8 cellular contexts compared by ENCODE assay signal in the genomic region with DNA sequence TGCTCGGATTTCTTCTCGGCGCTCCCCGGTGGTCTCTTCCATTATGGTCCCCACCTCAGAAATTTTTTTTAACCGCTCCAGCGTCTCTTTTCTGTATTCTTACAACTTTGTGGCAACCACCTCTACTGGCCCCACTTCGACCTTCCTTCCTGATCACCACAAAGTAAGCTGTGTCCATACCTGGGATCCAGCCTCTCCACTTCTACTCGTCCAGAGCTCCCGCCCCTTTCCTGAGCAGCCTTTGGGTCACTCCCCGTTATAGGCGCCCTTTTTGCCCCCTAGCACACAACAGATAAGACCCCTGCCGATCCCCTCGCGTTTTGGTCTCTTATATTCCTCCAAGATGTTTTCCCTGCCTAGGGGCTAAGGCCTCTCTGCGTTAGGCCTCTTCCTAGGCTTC. TPM values are rescaled to one million over a fixed set of nuclear protein-coding genes. Genes with fewer than 3 reads are reported as not detected.
DNase-seq lines count a peak whose midpoint lies in the region; ATAC-seq and TF ChIP-seq lines count a peak whose summit lies in the region.

No MANE protein-coding gene starts in this region.

- WGBS in sigmoid colon, 2 donors = 2 to 4% methylated on average over 15 of the region's 15 CpGs

- intact Hi-C loops in sigmoid colon (cut with DNase I) (loop anchor here (2.0 to 10.0 kb wide), 3 partner anchors 27 to 175 kb away; partner anchors contain the start of genes ATP5ME, MYL5 and ZNF141), posterior cingulate gyrus (cut with DNase I) (no loop called here)

- TF ChIP-seq CTCF in RWPE2 (IDR thresholded peaks at IDR 0.05; ENCODE audit: poor library complexity, severe bottlenecking) = no peak
- no peak for TF ChIP-seq CTCF in fibroblast of mammary gland (conservative IDR thresholded peaks at IDR 0.05; ENCODE audit: control insufficient read depth, insufficient read depth, low read depth, low read length)
- no peak for TF ChIP-seq CTCF in sigmoid colon (IDR thresholded peaks at IDR 0.05)

- H3K4me3 ChIP-seq in RWPE2 (ENCODE audit: severe bottlenecking) (peak overlapping the region; percentile 82), fibroblast of mammary gland (ENCODE audit: control insufficient read depth, low read depth, low read length) (peak overlapping the region; percentile 74), sigmoid colon (peak overlapping the region; percentile 79 to 94 (median 86))

- TF ChIP-seq POLR2A in sigmoid colon (IDR thresholded peaks at IDR 0.05) = no peak

- H3K9me3 Mint-ChIP-seq in T-helper 1 cell treated with Interleukin-12 subunit alpha and Interleukin-12 subunit beta and Interleukin-4 antibody, amounts not matched to agents 30 μg/mL and 1 μg/mL, for 36 hours = peaks cover 19% of the 10 kb centered on the region

- H3K4me1 Mint-ChIP-seq in T-helper 1 cell treated with Interleukin-12 subunit alpha and Interleukin-12 subunit beta and Interleukin-4 antibody, amounts not matched to agents 30 μg/mL and 1 μg/mL, for 36 hours (ENCODE audit: low read depth) = peaks cover 38% of the 10 kb centered on the region

- H3K27me3 ChIP-seq in RWPE2 (ENCODE audit: insufficient read depth, poor library complexity, severe bottlenecking) = no peaks in the 10 kb centered on the region
- no peaks in the 10 kb centered on the region for H3K27me3 ChIP-seq in sigmoid colon

- peaks cover 58% of the 10 kb centered on the region for H3K36me3 Mint-ChIP-seq in T-helper 1 cell treated with Interleukin-12 subunit alpha and Interleukin-12 subunit beta and Interleukin-4 antibody, amounts not matched to agents 30 μg/mL and 1 μg/mL, for 36 hours (ENCODE audit: low read depth)

- TF ChIP-seq EP300 in sigmoid colon (IDR thresholded peaks at IDR 0.05) = no peak

- H3K36me3 ChIP-seq in RWPE2 (ENCODE audit: low read depth) (peaks cover 56% of the 10 kb centered on the region), sigmoid colon (peaks cover 0 to 40% (median 7%) of the 10 kb centered on the region in 4 donors)

- H3K27me3 Mint-ChIP-seq in T-helper 1 cell treated with Interleukin-12 subunit alpha and Interleukin-12 subunit beta and Interleukin-4 antibody, amounts not matched to agents 30 μg/mL and 1 μg/mL, for 36 hours (ENCODE audit: low read depth) = no peaks in the 10 kb centered on the region

- peaks cover 6% of the 10 kb centered on the region for H3K4me1 ChIP-seq in RWPE2 (ENCODE audit: insufficient read depth, poor library complexity, severe bottlenecking)
- peaks cover 0 to 40% (median 23%) of the 10 kb centered on the region in 4 donors for H3K4me1 ChIP-seq in sigmoid colon

- H3K27ac ChIP-seq in RWPE2 (ENCODE audit: poor library complexity, severe bottlenecking) (peak overlapping the region; percentile 38), sigmoid colon (peak overlapping the region; percentile 83 to 90 (median 88))

- H3K4me3 Mint-ChIP-seq in T-helper 1 cell treated with Interleukin-12 subunit alpha and Interleukin-12 subunit beta and Interleukin-4 antibody, amounts not matched to agents 30 μg/mL and 1 μg/mL, for 36 hours = peak overlapping the region; percentile 94

- peak overlapping the region; percentile 96 for H3K27ac Mint-ChIP-seq in T-helper 1 cell treated with Interleukin-12 subunit alpha and Interleukin-12 subunit beta and Interleukin-4 antibody, amounts not matched to agents 30 μg/mL and 1 μg/mL, for 36 hours

- H3K9me3 ChIP-seq in RWPE2 (ENCODE audit: severe bottlenecking) (no peaks in the 10 kb centered on the region), sigmoid colon (no peaks in the 10 kb centered on the region)

- ATAC-seq in RWPE2 (ENCODE audit: low read depth) = peak; percentile 35; the same call in 1 of the 3 replicates

- DNase-seq in T-helper 1 cell (no peak), RWPE2 (ENCODE audit: low spot score) (no peak), fibroblast of mammary gland (ENCODE audit: low read depth) (no peak), sigmoid colon (no peak), posterior cingulate gyrus (no peak), activated gamma-delta T cell treated with Interleukin-2 at 50 U/mL for 16 hours (no peak), COLO829 (ENCODE audit: low spot score) (no peak)

RNA-seq across cellular contexts. Expression of gene PIGG, which starts 0.6 kb away (rescaled TPM):
- 10 to 100 TPM; 32.1 to 71.2 (median 46.7) TPM for total RNA-seq in sigmoid colon
- polyA plus RNA-seq in sigmoid colon = 10 to 100 TPM in 1 of 3 donors, 1 to 10 TPM in 2; 6.0 to 38.0 (median 9.7) TPM

RNA-seq across cellular contexts. Expression of gene ZNF721, which starts 0.6 kb away (rescaled TPM):
- 10 to 100 TPM; 19.0 to 25.5 (median 21.5) TPM for total RNA-seq in sigmoid colon
- polyA plus RNA-seq in sigmoid colon = 10 to 100 TPM in 1 of 3 donors, 1 to 10 TPM in 2; 6.2 to 11.1 (median 7.2) TPM
